16 cellular contexts compared by ENCODE assay signal in genomic region chr10:71235808-71236207, GRCh38. TPM values are rescaled to one million over a fixed set of nuclear protein-coding genes. Genes with fewer than 3 reads are reported as not detected.
DNase-seq lines count a peak whose midpoint lies in the region; ATAC-seq and TF ChIP-seq lines count a peak whose summit lies in the region.
"Had no signal": no experiment of that assay in that cellular context is flagged by ENCODE, and none has a peak within 500 bp of the region (broad histone marks: within the 10 kb centered on the region; RNA-seq: fewer than 3 reads in every experiment).

No MANE protein-coding gene starts in this region.

- H3K36me3 Mint-ChIP-seq in mesothelial cell of epicardium: no peaks in the 10 kb centered on the region

- no peak for TF ChIP-seq CTCF in cardiac muscle cell (IDR thresholded peaks at IDR 0.05; ENCODE audit: low read depth, low read length)
- no peak for TF ChIP-seq CTCF in coronary artery (IDR thresholded peaks at IDR 0.05)
- no peak for TF ChIP-seq CTCF in mesothelial cell of epicardium (IDR thresholded peaks at IDR 0.05; ENCODE audit: unreplicated experiment)
- no peak for TF ChIP-seq CTCF in upper lobe of right lung (IDR thresholded peaks at IDR 0.05)
- no peak for TF ChIP-seq CTCF in thyroid gland (IDR thresholded peaks at IDR 0.05)

- H3K4me1 ChIP-seq in cardiac muscle cell (ENCODE audit: low read depth) (peaks cover 99% of the 10 kb centered on the region), upper lobe of right lung (peaks cover 55% of the 10 kb centered on the region), thyroid gland (peaks cover 5 to 31% of the 10 kb centered on the region in 2 donors)

- H3K27me3 Mint-ChIP-seq in mesothelial cell of epicardium (ENCODE audit: low read depth): no peaks in the 10 kb centered on the region
- H3K27me3 Mint-ChIP-seq: stimulated activated naive CD8-positive, alpha-beta T cell treated with anti-CD3 and anti-CD28 coated beads, Interleukin-15, amount 100 ng/mL, for 72 hours had no signal

- no peak for DNase-seq in cardiac muscle cell (ENCODE audit: low read depth in 1 of 2, low spot score in 1 of 2)
- DNase-seq in Right ventricle myocardium inferior (ENCODE audit: missing footprints): no peak
- no peak for DNase-seq in coronary artery (ENCODE audit: low spot score)
- DNase-seq in mesothelial cell of epicardium (ENCODE audit: low spot score in 2 of 2, unreplicated experiment in 2 of 2): no peak
- DNase-seq in upper lobe of right lung: no peak
- no peak for DNase-seq in activated T-cell treated with anti-CD3 and anti-CD28 coated beads, Interleukin-2, amount 50 U/mL, for 1 hour
- no peak for DNase-seq in thyroid gland
- DNase-seq in amygdala (lab: John Stamatoyannopoulos, UW): no peak
- DNase-seq: 8988T; central memory CD4-positive, alpha-beta T cell; effector memory CD4-positive, alpha-beta T cell; NCI-H1105; NCI-H526 treated with DMSO at 0.1 percent for 48 hours; stimulated activated naive CD8-positive, alpha-beta T cell treated with anti-CD3 and anti-CD28 coated beads, Interleukin-15, amount 100 ng/mL, for 72 hours; T-helper 9 cell had no signal

- H3K27me3 ChIP-seq in cardiac muscle cell: no peaks in the 10 kb centered on the region
- H3K27me3 ChIP-seq in upper lobe of right lung: no peaks in the 10 kb centered on the region
- no peaks in the 10 kb centered on the region for H3K27me3 ChIP-seq in thyroid gland
- H3K27me3 ChIP-seq: neutrophil had no signal

- no peaks in the 10 kb centered on the region for H3K36me3 ChIP-seq in cardiac muscle cell
- no peaks in the 10 kb centered on the region for H3K36me3 ChIP-seq in upper lobe of right lung
- H3K36me3 ChIP-seq in thyroid gland: no peaks in the 10 kb centered on the region
- H3K36me3 ChIP-seq: neutrophil had no signal

- intact Hi-C loops in Right ventricle myocardium inferior (cut with DNase I) (no loop called here), upper lobe of right lung (cut with DNase I) (no loop called here), thyroid gland (cut with DNase I) (no loop called here)

- peak overlapping the region; percentile 23 for H3K4me3 Mint-ChIP-seq in mesothelial cell of epicardium
- H3K4me3 Mint-ChIP-seq: stimulated activated naive CD8-positive, alpha-beta T cell treated with anti-CD3 and anti-CD28 coated beads, Interleukin-15, amount 100 ng/mL, for 72 hours had no signal

- no peaks in the 10 kb centered on the region for H3K9me3 Mint-ChIP-seq in mesothelial cell of epicardium
- H3K9me3 Mint-ChIP-seq: stimulated activated naive CD8-positive, alpha-beta T cell treated with anti-CD3 and anti-CD28 coated beads, Interleukin-15, amount 100 ng/mL, for 72 hours had no signal

- H3K27ac Mint-ChIP-seq in mesothelial cell of epicardium: peak overlapping the region; percentile 99
- H3K27ac Mint-ChIP-seq: stimulated activated naive CD8-positive, alpha-beta T cell treated with anti-CD3 and anti-CD28 coated beads, Interleukin-15, amount 100 ng/mL, for 72 hours had no signal

- no peak for TF ChIP-seq POLR2A in thyroid gland (IDR thresholded peaks at IDR 0.05)

- H3K4me3 ChIP-seq in cardiac muscle cell (no peak overlapping the region), coronary artery (no peak overlapping the region), upper lobe of right lung (no peak overlapping the region), thyroid gland (replicated peaks in 1 of 3) (no peak overlapping the region)

- ATAC-seq in Right ventricle myocardium inferior (no peak), upper lobe of right lung (no peak)
- ATAC-seq: stimulated activated naive CD8-positive, alpha-beta T cell treated with anti-CD3 and anti-CD28 coated beads, Interleukin-15, amount 100 ng/mL, for 72 hours had no signal

- 98 to 100% methylated on average over 4 to 7 of the region's 7 CpGs for WGBS in thyroid gland, 2 donors

- H3K4me1 Mint-ChIP-seq in mesothelial cell of epicardium: peaks cover 88% of the 10 kb centered on the region
- H3K4me1 Mint-ChIP-seq: stimulated activated naive CD8-positive, alpha-beta T cell treated with anti-CD3 and anti-CD28 coated beads, Interleukin-15, amount 100 ng/mL, for 72 hours had no signal

- H3K27ac ChIP-seq in cardiac muscle cell (peak overlapping the region; percentile 99), coronary artery (peak overlapping the region; percentile 57 to 90), upper lobe of right lung (peak overlapping the region; percentile 30), thyroid gland (no peak overlapping the region)
- H3K27ac ChIP-seq: neutrophil had no signal

- H3K9me3 ChIP-seq in cardiac muscle cell (ENCODE audit: low read depth): no peaks in the 10 kb centered on the region
- H3K9me3 ChIP-seq in upper lobe of right lung: no peaks in the 10 kb centered on the region
- no peaks in the 10 kb centered on the region for H3K9me3 ChIP-seq in thyroid gland
- H3K9me3 ChIP-seq: neutrophil had no signal

RNA-seq across cellular contexts. Expression of gene UNC5B, which starts 23.4 kb away (rescaled TPM):
- total RNA-seq in cardiac muscle cell (112 and 172 TPM in 2 replicates), Right ventricle myocardium inferior (13.1 TPM), mesothelial cell of epicardium (84.8 to 91.5 TPM (median 85.7 TPM) in 3 replicates), upper lobe of right lung (16.0 TPM), thyroid gland (1 to 10 TPM; 3.9 to 7.1 (median 5.7) TPM)
- polyA plus RNA-seq in cardiac muscle cell: 73.3 and 98.3 TPM in 2 replicates

Comparison
In these comparisons a context has a peak if more than half of its experiments do, and no peak if none do; other contexts are left out.
1. H3K27ac ChIP-seq: peak in cardiac muscle cell (single experiment), coronary artery (2 of 2) and upper lobe of right lung (single experiment); none in thyroid gland (0 of 3).